ENCODE assay signal across 8 cellular contexts in the genomic region with DNA sequence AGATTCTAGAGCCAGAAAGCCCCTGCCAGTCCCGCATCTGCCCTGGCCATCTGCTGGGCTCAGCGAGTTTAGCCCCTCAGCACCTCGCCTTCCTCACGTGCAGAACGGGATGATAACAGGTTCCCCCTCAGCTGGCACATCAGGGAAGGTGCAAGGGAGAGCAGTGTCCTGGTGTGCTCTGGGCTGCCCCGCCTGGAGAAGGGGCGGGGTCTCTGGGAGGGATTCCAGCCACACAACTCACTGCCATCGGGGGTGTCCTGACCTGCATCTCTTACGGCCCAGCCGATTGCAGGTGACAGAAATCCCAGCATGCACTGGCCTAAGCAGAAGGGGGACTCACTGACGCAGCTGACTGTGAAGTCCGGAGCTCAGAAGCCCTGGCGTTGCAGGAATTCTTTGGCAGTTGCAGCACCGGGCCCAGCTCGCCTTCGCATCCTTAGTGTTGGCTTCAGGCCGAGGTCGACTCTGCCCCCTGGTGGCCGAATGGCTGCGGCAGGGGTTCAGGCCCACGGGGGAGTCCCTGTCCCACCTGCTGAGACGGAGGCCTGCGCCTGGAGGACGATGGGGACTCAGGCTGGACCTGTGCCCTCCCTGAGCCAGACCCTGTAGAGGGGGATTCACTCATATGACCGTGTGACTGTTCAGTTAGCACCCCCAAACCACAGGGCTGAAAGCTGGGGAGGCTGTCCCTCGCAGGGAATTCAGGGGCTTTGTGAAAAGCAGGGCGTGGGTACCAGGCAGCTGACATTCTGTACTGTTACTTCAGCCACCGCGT.
DNase-seq lines count a peak whose midpoint lies in the region; ATAC-seq and TF ChIP-seq lines count a peak whose summit lies in the region.

No MANE protein-coding gene starts in this region.

- H3K27me3 ChIP-seq in BJ (ENCODE audit: control insufficient read depth, insufficient read depth, low read length): no peaks in the 10 kb centered on the region; the same call in 1 of the 2 replicates
- no peaks in the 10 kb centered on the region for H3K27me3 ChIP-seq in right lobe of liver

- 45% methylated on average over 6 of the region's 29 CpGs for WGBS in right lobe of liver (ENCODE audit: insufficient coverage, low coverage, low lambda C conversion rate, missing lambda C conversion rate)

- TF ChIP-seq CTCF in BJ (IDR thresholded peaks at IDR 0.05; ENCODE audit: insufficient read depth, low read depth, low read length) (peak; percentile 80), LNCaP clone FGC (IDR thresholded peaks at IDR 0.05; ENCODE audit: control insufficient read depth, extremely low read depth, insufficient read depth) (peak; percentile 67), choroid plexus epithelial cell (conservative IDR thresholded peaks at IDR 0.05; ENCODE audit: low read depth, low read length) (peak; percentile 61), right lobe of liver (IDR thresholded peaks at IDR 0.05) (peak; percentile 63 to 75 (median 68))

- CTCF ChIA-PET in BJ (lab: Yijun Ruan, JAX): interaction anchor here (0.5 to 8.3 kb wide), 16 partner anchors 12 to 698 kb away, joined by 3 to 114 read pairs (median 4); no protein-coding TSS in a partner anchor

- no peaks in the 10 kb centered on the region for H3K4me1 ChIP-seq in right lobe of liver

- intact Hi-C loops in right lobe of liver (cut with DNase I): no loop called here

- ATAC-seq in GM19023 (IDR thresholded peaks at IDR 0.05; ENCODE audit: unreplicated experiment) (peak; percentile 66), right lobe of liver (peak; percentile 23 to 72 (median 67)), HG03097 (IDR thresholded peaks at IDR 0.05; ENCODE audit: low FRiP score, unreplicated experiment) (no peak)

- TF ChIP-seq POLR2A in right lobe of liver (IDR thresholded peaks at IDR 0.05): no peak

- POLR2A ChIA-PET in BJ (lab: Charles Lee): interaction anchor here (0.5 to 0.9 kb wide), 2 partner anchors 15 to 693 kb away, joined by 3 to 49 read pairs; no protein-coding TSS in a partner anchor

- DNase-seq in BJ (ENCODE audit: low read depth) (no peak), LNCaP clone FGC (ENCODE audit: low read depth) (no peak), choroid plexus epithelial cell (ENCODE audit: low read depth) (peak; percentile 65), right lobe of liver (peak in 2 of 3 donors; percentile 51 to 54)
- DNase-seq in activated CD4-positive, alpha-beta T cell treated with anti-CD3 and anti-CD28 coated beads for 1 hour: peak; percentile 48
- DNase-seq in stimulated activated CD8-positive, alpha-beta memory T cell treated with anti-CD3 and anti-CD28 coated beads, Interleukin-12 subunit alpha, Interleukin-12 subunit beta, amount 100 ng/mL, for 1 hour (ENCODE audit: low read depth): peak; percentile 55

- H3K9me3 ChIP-seq in right lobe of liver: no peaks in the 10 kb centered on the region

- peaks cover 2% of the 10 kb centered on the region; the same call in 1 of the 2 replicates for H3K36me3 ChIP-seq in BJ (ENCODE audit: control insufficient read depth, insufficient read depth, low read length)
- no peaks in the 10 kb centered on the region for H3K36me3 ChIP-seq in right lobe of liver

- no peak overlapping the region for H3K4me3 ChIP-seq in BJ (ENCODE audit: low read depth, low read length)
- no peak overlapping the region for H3K4me3 ChIP-seq in LNCaP clone FGC (ENCODE audit: low read depth, low read length)
- no peak overlapping the region for H3K4me3 ChIP-seq in choroid plexus epithelial cell (ENCODE audit: low read depth, low read length)
- H3K4me3 ChIP-seq in right lobe of liver: no peak overlapping the region

- H3K27ac ChIP-seq in right lobe of liver: no peak overlapping the region

Comparison
In these comparisons a context has a peak if more than half of its experiments do, and no peak if none do; other contexts are left out.
1. DNase-seq: peak in activated CD4-positive, alpha-beta T cell treated with anti-CD3 and anti-CD28 coated beads for 1 hour (single experiment), choroid plexus epithelial cell (single experiment), right lobe of liver (2 of 3) and stimulated activated CD8-positive, alpha-beta memory T cell treated with anti-CD3 and anti-CD28 coated beads, Interleukin-12 subunit alpha, Interleukin-12 subunit beta, amount 100 ng/mL, for 1 hour (single experiment); none in BJ (single experiment) and LNCaP clone FGC (single experiment).
2. Peak in every context shown above with its lines, with median percentiles within 50 percentile points of each other: CTCF ChIP-seq.